In genomic region chr1:155015527-155016230, GRCh38 we compare ENCODE assay signal across 1 cellular context.
TF ChIP-seq lines count a peak whose summit lies in the region.

No MANE protein-coding gene starts in this region.

TF ChIP-seq in A549, 52 proteins besides CTCF, POLR2A, EP300 and RAD21:
- TF ChIP-seq MAX (IDR thresholded peaks at IDR 0.05) (no peak), RFX5 (IDR thresholded peaks at IDR 0.05) (no peak), RARB (CRISPR knock-in tag; IDR thresholded peaks at IDR 0.05) (no peak), ESRRA (IDR thresholded peaks at IDR 0.05; ENCODE audit: borderline replicate concordance, low read length) (no peak), JUN (IDR thresholded peaks at IDR 0.05) (no peak), EHMT2 (IDR thresholded peaks at IDR 0.05; ENCODE audit: low read depth) (no peak), MAFK (IDR thresholded peaks at IDR 0.05; ENCODE audit: partially characterized antibody) (no peak), SMC3 (IDR thresholded peaks at IDR 0.05) (no peak), MAZ (IDR thresholded peaks at IDR 0.05; ENCODE audit: borderline replicate concordance, low read depth, low read length) (no peak), ATOH8 (CRISPR knock-in tag; IDR thresholded peaks at IDR 0.05; ENCODE audit: low read depth) (no peak), POLR2AphosphoS2 (conservative IDR thresholded peaks at IDR 0.05; ENCODE audit: low read length) (no peak), KDM1A (IDR thresholded peaks at IDR 0.05; ENCODE audit: low read depth) (no peak)
- TF ChIP-seq, protein P1, sequence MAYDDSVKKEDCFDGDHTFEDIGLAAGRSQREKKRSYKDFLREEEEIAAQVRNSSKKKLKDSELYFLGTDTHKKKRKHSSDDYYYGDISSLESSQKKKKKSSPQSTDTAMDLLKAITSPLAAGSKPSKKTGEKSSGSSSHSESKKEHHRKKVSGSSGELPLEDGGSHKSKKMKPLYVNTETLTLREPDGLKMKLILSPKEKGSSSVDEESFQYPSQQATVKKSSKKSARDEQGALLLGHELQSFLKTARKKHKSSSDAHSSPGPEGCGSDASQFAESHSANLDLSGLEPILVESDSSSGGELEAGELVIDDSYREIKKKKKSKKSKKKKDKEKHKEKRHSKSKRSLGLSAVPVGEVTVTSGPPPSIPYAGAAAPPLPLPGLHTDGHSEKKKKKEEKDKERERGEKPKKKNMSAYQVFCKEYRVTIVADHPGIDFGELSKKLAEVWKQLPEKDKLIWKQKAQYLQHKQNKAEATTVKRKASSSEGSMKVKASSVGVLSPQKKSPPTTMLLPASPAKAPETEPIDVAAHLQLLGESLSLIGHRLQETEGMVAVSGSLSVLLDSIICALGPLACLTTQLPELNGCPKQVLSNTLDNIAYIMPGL (CRISPR knock-in tag; IDR thresholded peaks at IDR 0.05; ENCODE audit: borderline replicate concordance) = no peak
- TF ChIP-seq, protein P2, sequence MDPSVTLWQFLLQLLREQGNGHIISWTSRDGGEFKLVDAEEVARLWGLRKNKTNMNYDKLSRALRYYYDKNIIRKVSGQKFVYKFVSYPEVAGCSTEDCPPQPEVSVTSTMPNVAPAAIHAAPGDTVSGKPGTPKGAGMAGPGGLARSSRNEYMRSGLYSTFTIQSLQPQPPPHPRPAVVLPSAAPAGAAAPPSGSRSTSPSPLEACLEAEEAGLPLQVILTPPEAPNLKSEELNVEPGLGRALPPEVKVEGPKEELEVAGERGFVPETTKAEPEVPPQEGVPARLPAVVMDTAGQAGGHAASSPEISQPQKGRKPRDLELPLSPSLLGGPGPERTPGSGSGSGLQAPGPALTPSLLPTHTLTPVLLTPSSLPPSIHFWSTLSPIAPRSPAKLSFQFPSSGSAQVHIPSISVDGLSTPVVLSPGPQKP (IDR thresholded peaks at IDR 0.05; ENCODE audit: low read depth, low read length) = no peak
